ENCODE assay signal across 18 cellular contexts in genomic region chr20:48618052-48618451, GRCh38.
"Had no signal": no experiment of that assay in that cellular context is flagged by ENCODE, and none has a peak within 500 bp of the region (broad histone marks: within the 10 kb centered on the region; RNA-seq: fewer than 3 reads in every experiment).

No MANE protein-coding gene starts in this region.

- FAIRE-seq: colon, islet of Langerhans had no signal

- H3K4me1 ChIP-seq: uterus had no signal

- ATAC-seq: effector memory CD8-positive, alpha-beta T cell; gastrocnemius medialis; heart right ventricle; left lobe of liver; right cardiac atrium; stimulated activated effector memory CD8-positive, alpha-beta T cell treated with anti-CD3 and anti-CD28 coated beads, Interleukin-12 subunit alpha, Interleukin-12 subunit beta, amount 100 ng/mL, for 72 hours; stimulated activated naive CD8-positive, alpha-beta T cell treated with anti-CD3 and anti-CD28 coated beads, Interleukin-15, Interleukin-2, amounts not matched to agents 100 U/mL and 50 U/mL, for 24 hours had no signal

- H3K4me3 ChIP-seq: esophagus muscularis mucosa, gastrocnemius medialis, heart right ventricle, smooth muscle cell, suprapubic skin, thyroid gland, uterus had no signal

- DNase-seq: effector memory CD8-positive, alpha-beta T cell; gastrocnemius medialis; heart right ventricle; hypothalamus; stimulated activated CD4-positive, alpha-beta T cell treated with anti-CD3 and anti-CD28 coated beads, Interleukin-4, amount 100 ng/mL, for 1 hour; stimulated activated CD8-positive, alpha-beta memory T cell treated with anti-CD3 and anti-CD28 coated beads, Interleukin-4, amount 100 ng/mL, for 48 hours; stimulated activated naive CD8-positive, alpha-beta T cell treated with anti-CD3 and anti-CD28 coated beads, Interleukin-15, Interleukin-2, amounts not matched to agents 100 U/mL and 50 U/mL, for 24 hours; thyroid gland; uterus had no signal

- H3K27ac ChIP-seq: epithelial cell of prostate, esophagus muscularis mucosa, gastrocnemius medialis, heart right ventricle, suprapubic skin, thyroid gland, uterus had no signal

- H3K9me3 ChIP-seq: esophagus muscularis mucosa, gastrocnemius medialis, heart right ventricle, suprapubic skin, thyroid gland, uterus had no signal

- H3K36me3 ChIP-seq: esophagus muscularis mucosa, gastrocnemius medialis, suprapubic skin, thyroid gland, uterus had no signal

- H3K4me2 ChIP-seq: smooth muscle cell had no signal

- H3K27me3 ChIP-seq: esophagus muscularis mucosa, gastrocnemius medialis, heart right ventricle, suprapubic skin, thyroid gland, uterus had no signal
